1 cellular context compared by ENCODE assay signal in the genomic region with DNA sequence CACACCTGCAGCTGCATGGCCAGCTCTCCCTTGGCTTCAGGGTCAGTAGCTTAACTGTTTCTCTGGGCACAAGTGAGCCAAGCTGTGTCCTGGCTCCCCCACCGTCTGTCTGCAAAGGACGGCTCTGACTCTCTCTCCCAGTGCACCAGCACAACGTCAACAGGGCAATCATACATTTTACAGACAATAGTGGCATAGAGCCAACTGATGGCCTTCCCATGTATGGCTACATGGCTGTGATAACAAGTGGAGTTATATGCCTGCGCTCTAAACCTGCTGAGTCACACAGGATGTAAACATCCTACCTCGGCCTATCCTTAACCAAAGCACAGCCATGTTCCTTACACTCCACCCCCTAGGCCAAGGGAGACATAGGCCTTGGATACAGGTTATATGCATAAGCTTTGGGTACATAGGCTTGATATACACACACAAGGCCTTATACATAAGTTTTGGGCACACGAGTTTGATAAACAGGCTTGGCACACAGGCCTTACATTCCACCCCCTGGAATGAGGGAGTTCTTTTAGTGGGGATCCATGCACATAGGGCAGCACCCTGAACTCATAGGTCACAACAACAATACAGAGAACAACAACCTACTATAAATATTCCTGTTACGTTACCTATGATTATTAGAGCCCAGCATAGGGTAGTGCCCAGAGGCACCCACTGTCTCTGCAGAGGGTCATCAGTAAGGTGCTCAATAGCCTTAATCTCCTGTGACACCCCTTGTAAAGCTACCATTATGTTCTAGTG.
TF ChIP-seq lines count a peak whose summit lies in the region.

No MANE protein-coding gene starts in this region.

TF ChIP-seq in K562, 482 proteins besides CTCF, POLR2A, EP300 and RAD21 (continued from another document and continues in another):
- TF ChIP-seq, protein P1, sequence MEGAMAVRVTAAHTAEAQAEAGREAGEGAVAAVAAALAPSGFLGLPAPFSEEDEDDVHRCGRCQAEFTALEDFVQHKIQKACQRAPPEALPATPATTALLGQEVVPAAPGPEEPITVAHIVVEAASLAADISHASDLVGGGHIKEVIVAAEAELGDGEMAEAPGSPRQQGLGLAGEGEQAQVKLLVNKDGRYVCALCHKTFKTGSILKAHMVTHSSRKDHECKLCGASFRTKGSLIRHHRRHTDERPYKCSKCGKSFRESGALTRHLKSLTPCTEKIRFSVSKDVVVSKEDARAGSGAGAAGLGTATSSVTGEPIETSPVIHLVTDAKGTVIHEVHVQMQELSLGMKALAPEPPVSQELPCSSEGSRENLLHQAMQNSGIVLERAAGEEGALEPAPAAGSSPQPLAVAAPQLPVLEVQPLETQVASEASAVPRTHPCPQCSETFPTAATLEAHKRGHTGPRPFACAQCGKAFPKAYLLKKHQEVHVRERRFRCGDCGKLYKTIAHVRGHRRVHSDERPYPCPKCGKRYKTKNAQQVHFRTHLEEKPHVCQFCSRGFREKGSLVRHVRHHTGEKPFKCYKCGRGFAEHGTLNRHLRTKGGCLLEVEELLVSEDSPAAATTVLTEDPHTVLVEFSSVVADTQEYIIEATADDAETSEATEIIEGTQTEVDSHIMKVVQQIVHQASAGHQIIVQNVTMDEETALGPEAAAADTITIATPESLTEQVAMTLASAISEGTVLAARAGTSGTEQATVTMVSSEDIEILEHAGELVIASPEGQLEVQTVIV (CRISPR knock-in tag; IDR thresholded peaks at IDR 0.05; ENCODE audit: borderline replicate concordance), result peak; percentile 78; the same call in 1 of the 2 replicates
- peak; percentile 99 for TF ChIP-seq SMAD4 (CRISPR knock-in tag; conservative IDR thresholded peaks at IDR 0.05)
- no peak for TF ChIP-seq ZNF12 (CRISPR knock-in tag; IDR thresholded peaks at IDR 0.05)
- peak; percentile 68 for TF ChIP-seq GABPA (tag; conservative IDR thresholded peaks at IDR 0.05; ENCODE audit: low read depth)
- TF ChIP-seq, protein P2, sequence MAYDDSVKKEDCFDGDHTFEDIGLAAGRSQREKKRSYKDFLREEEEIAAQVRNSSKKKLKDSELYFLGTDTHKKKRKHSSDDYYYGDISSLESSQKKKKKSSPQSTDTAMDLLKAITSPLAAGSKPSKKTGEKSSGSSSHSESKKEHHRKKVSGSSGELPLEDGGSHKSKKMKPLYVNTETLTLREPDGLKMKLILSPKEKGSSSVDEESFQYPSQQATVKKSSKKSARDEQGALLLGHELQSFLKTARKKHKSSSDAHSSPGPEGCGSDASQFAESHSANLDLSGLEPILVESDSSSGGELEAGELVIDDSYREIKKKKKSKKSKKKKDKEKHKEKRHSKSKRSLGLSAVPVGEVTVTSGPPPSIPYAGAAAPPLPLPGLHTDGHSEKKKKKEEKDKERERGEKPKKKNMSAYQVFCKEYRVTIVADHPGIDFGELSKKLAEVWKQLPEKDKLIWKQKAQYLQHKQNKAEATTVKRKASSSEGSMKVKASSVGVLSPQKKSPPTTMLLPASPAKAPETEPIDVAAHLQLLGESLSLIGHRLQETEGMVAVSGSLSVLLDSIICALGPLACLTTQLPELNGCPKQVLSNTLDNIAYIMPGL (CRISPR knock-in tag; IDR thresholded peaks at IDR 0.05), result no peak
- peak; percentile 85 for TF ChIP-seq FOXJ2 (tag; IDR thresholded peaks at IDR 0.05)
- TF ChIP-seq SMARCC2 (IDR thresholded peaks at IDR 0.05; ENCODE audit: low read depth), result no peak
- TF ChIP-seq, protein P3, sequence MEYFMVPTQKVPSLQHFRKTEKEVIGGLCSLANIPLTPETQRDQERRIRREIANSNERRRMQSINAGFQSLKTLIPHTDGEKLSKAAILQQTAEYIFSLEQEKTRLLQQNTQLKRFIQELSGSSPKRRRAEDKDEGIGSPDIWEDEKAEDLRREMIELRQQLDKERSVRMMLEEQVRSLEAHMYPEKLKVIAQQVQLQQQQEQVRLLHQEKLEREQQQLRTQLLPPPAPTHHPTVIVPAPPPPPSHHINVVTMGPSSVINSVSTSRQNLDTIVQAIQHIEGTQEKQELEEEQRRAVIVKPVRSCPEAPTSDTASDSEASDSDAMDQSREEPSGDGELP (CRISPR knock-in tag; IDR thresholded peaks at IDR 0.05; ENCODE audit: borderline replicate concordance), result no peak
- TF ChIP-seq CREBBP (IDR thresholded peaks at IDR 0.05; ENCODE audit: low read depth, low read length), result no peak
- no peak for TF ChIP-seq ZC3H8 (IDR thresholded peaks at IDR 0.05)
- peak; percentile 98 for TF ChIP-seq TCF15 (CRISPR knock-in tag; IDR thresholded peaks at IDR 0.05)
- TF ChIP-seq ZBTB2 (IDR thresholded peaks at IDR 0.05), result peak; percentile 85
- TF ChIP-seq NFE2L1 (tag; IDR thresholded peaks at IDR 0.05; ENCODE audit: borderline replicate concordance, low read depth), result peak; percentile 95
- peak in 1 of 2 experiments; percentile 79; a peak in 2 of 4 replicates for TF ChIP-seq FOXA3 (CRISPR knock-in tag; conservative IDR thresholded peaks at IDR 0.05 in 1 of 2, IDR thresholded peaks at IDR 0.05 in 1 of 2)
- TF ChIP-seq ZNF175 (CRISPR knock-in tag; IDR thresholded peaks at IDR 0.05; ENCODE audit: low read depth), result peak; percentile 100
- TF ChIP-seq ZNF592 (IDR thresholded peaks at IDR 0.05), result peak; percentile 100
- peak; percentile 70 for TF ChIP-seq FOSL1 (tag; conservative IDR thresholded peaks at IDR 0.05)
- TF ChIP-seq, protein P4, sequence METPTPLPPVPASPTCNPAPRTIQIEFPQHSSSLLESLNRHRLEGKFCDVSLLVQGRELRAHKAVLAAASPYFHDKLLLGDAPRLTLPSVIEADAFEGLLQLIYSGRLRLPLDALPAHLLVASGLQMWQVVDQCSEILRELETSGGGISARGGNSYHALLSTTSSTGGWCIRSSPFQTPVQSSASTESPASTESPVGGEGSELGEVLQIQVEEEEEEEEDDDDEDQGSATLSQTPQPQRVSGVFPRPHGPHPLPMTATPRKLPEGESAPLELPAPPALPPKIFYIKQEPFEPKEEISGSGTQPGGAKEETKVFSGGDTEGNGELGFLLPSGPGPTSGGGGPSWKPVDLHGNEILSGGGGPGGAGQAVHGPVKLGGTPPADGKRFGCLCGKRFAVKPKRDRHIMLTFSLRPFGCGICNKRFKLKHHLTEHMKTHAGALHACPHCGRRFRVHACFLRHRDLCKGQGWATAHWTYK (CRISPR knock-in tag; IDR thresholded peaks at IDR 0.05), result peak; percentile 100
- peak; percentile 96; the same call in 1 of the 2 replicates for TF ChIP-seq ARID3B (CRISPR knock-in tag; IDR thresholded peaks at IDR 0.05; ENCODE audit: borderline replicate concordance)
- TF ChIP-seq ZKSCAN3 (CRISPR knock-in tag; IDR thresholded peaks at IDR 0.05), result peak; percentile 81
- peak; percentile 64 for TF ChIP-seq ARID1B (IDR thresholded peaks at IDR 0.05)
- TF ChIP-seq ZNF282 (CRISPR knock-in tag; IDR thresholded peaks at IDR 0.05), result no peak
- TF ChIP-seq, protein P5, sequence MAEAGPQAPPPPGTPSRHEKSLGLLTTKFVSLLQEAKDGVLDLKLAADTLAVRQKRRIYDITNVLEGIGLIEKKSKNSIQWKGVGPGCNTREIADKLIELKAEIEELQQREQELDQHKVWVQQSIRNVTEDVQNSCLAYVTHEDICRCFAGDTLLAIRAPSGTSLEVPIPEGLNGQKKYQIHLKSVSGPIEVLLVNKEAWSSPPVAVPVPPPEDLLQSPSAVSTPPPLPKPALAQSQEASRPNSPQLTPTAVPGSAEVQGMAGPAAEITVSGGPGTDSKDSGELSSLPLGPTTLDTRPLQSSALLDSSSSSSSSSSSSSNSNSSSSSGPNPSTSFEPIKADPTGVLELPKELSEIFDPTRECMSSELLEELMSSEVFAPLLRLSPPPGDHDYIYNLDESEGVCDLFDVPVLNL (CRISPR knock-in tag; IDR thresholded peaks at IDR 0.05; ENCODE audit: low read depth), result no peak
- peak; percentile 86; the same call in 1 of the 2 replicates for TF ChIP-seq TSC22D4 (tag; IDR thresholded peaks at IDR 0.05)
- peak; percentile 86 for TF ChIP-seq PPARD (CRISPR knock-in tag; IDR thresholded peaks at IDR 0.05)
- TF ChIP-seq MECOM (CRISPR knock-in tag; IDR thresholded peaks at IDR 0.05), result peak; percentile 95
- peak; percentile 100 for TF ChIP-seq ZNF589 (CRISPR knock-in tag; IDR thresholded peaks at IDR 0.05; ENCODE audit: low read depth)
- TF ChIP-seq ZBTB34 (CRISPR knock-in tag; IDR thresholded peaks at IDR 0.05), result peak; percentile 96
- TF ChIP-seq ZSCAN32 (CRISPR knock-in tag; IDR thresholded peaks at IDR 0.05), result peak; percentile 89
- TF ChIP-seq ZNF707 (CRISPR knock-in tag; conservative IDR thresholded peaks at IDR 0.05), result peak; percentile 83
- peak; percentile 94 for TF ChIP-seq ZFPM2 (CRISPR knock-in tag; IDR thresholded peaks at IDR 0.05)
- TF ChIP-seq CBX8 (IDR thresholded peaks at IDR 0.05; ENCODE audit: borderline replicate concordance, extremely low read depth, low read depth, low read length, poor library complexity, severe bottlenecking), result no peak
- TF ChIP-seq CHCHD3 (CRISPR knock-in tag; IDR thresholded peaks at IDR 0.05), result no peak
- TF ChIP-seq MTA3 (IDR thresholded peaks at IDR 0.05; ENCODE audit: borderline replicate concordance), result 0 out of 2 replicates have a peak, but pooled peaks have one; percentile 47
- peak; percentile 97 for TF ChIP-seq IFI16 (CRISPR knock-in tag; IDR thresholded peaks at IDR 0.05)
- TF ChIP-seq MBD2 (IDR thresholded peaks at IDR 0.05; ENCODE audit: borderline replicate concordance, low read depth), result 0 out of 2 replicates have a peak, but pooled peaks have one; percentile 13
- peak; percentile 99 for TF ChIP-seq ZNF584 (CRISPR knock-in tag; IDR thresholded peaks at IDR 0.05; ENCODE audit: low read depth)
- no peak for TF ChIP-seq ZNF143 (CRISPR knock-in tag; IDR thresholded peaks at IDR 0.05)
- TF ChIP-seq ZNF785 (CRISPR knock-in tag; IDR thresholded peaks at IDR 0.05), result peak; percentile 87
- TF ChIP-seq PHF20 (IDR thresholded peaks at IDR 0.05; ENCODE audit: partially characterized antibody), result peak; percentile 51
- TF ChIP-seq, protein P6, sequence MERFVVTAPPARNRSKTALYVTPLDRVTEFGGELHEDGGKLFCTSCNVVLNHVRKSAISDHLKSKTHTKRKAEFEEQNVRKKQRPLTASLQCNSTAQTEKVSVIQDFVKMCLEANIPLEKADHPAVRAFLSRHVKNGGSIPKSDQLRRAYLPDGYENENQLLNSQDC (CRISPR knock-in tag; IDR thresholded peaks at IDR 0.05), result 0 out of 2 replicates have a peak, but pooled peaks have one; percentile 43
